In the genomic region with DNA sequence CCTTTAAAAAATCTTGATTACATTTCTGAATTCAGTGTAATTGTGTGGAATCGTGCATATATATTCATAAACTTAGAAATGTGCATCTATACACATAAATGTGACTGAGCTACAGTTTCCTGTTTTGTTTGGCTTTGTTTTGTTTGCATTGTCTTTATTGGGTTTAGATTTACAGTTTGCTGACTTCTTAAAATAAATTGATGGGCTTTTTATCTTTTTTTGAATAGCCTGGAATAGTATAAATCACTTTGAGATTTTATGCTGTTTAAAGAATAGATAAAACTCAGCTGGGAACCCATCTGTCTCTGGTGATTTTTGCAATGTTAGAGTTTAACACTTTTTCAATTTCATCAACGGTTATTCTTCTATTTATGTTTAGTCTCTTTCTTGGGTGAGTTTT, we compare ENCODE assay signal across 27 cellular contexts.
"Had no signal": no experiment of that assay in that cellular context is flagged by ENCODE, and none has a peak within 500 bp of the region (broad histone marks: within the 10 kb centered on the region; RNA-seq: fewer than 3 reads in every experiment).

No MANE protein-coding gene starts in this region.

- H3K9me3 ChIP-seq: stomach, suprapubic skin, testis, thoracic aorta, thyroid gland, tibial artery, tibial nerve, transverse colon, upper lobe of left lung, upper lobe of right lung, uterus, vagina had no signal

- H3K27me3 Mint-ChIP-seq: stimulated activated naive CD8-positive, alpha-beta T cell treated with anti-CD3 and anti-CD28 coated beads, Interleukin-15, amount 100 ng/mL, for 72 hours had no signal

- H3K36me3 Mint-ChIP-seq: stimulated activated memory B cell treated with anti-CD40 and anti-IgM and Interleukin-4, amounts not matched to agents 10 μg/mL and 1 μg/mL and 100 μg/mL, for 72 hours; stimulated activated naive B cell treated with anti-CD40 and anti-IgM and Interleukin-4, amounts not matched to agents 10 μg/mL and 1 μg/mL and 100 μg/mL, for 72 hours; type B pancreatic cell had no signal

- H3K27ac Mint-ChIP-seq: stimulated activated memory B cell treated with anti-CD40 and anti-IgM and Interleukin-4, amounts not matched to agents 10 μg/mL and 1 μg/mL and 100 μg/mL, for 72 hours; stimulated activated naive B cell treated with anti-CD40 and anti-IgM and Interleukin-4, amounts not matched to agents 10 μg/mL and 1 μg/mL and 100 μg/mL, for 72 hours; stimulated activated naive CD8-positive, alpha-beta T cell treated with anti-CD3 and anti-CD28 coated beads, Interleukin-15, amount 100 ng/mL, for 72 hours; stimulated activated naive CD8-positive, alpha-beta T cell treated with anti-CD3 and anti-CD28 coated beads, Interleukin-15, Interleukin-2, amounts not matched to agents 100 ng/mL and 50 ng/mL, for 24 hours; type B pancreatic cell had no signal

- DNase-seq: stimulated activated CD4-positive, alpha-beta T cell treated with anti-CD3 and anti-CD28 coated beads, Interleukin-2, amount 100 ng/mL, for 48 hours; stimulated activated CD4-positive, alpha-beta T cell treated with anti-CD3 and anti-CD28 coated beads, Interleukin-4, amount 100 ng/mL, for 1 hour; stimulated activated CD4-positive, alpha-beta T cell treated with anti-CD3 and anti-CD28 coated beads, Interleukin-4, amount 100 ng/mL, for 24 hours; stimulated activated CD4-positive, alpha-beta T cell treated with anti-CD3 and anti-CD28 coated beads, Interleukin-4, amount 100 ng/mL, for 4 hours; stimulated activated CD8-positive, alpha-beta memory T cell treated with anti-CD3 and anti-CD28 coated beads, Interleukin-4, amount 100 ng/mL, for 48 hours; stimulated activated naive B cell treated with anti-CD40 and anti-IgM and Interleukin-4, amounts not matched to agents 10 μg/mL and 1 μg/mL and 100 μg/mL, for 72 hours; stimulated activated naive CD4-positive, alpha-beta T cell; stimulated activated naive CD4-positive, alpha-beta T cell treated with Interleukin-2 at 50 U/mL for 16 hours; stimulated activated naive CD8-positive, alpha-beta T cell treated with anti-CD3 and anti-CD28 coated beads, Interleukin-15, amount 100 ng/mL, for 72 hours; stimulated activated naive CD8-positive, alpha-beta T cell treated with anti-CD3 and anti-CD28 coated beads, Interleukin-15, Interleukin-2, amounts not matched to agents 100 U/mL and 50 U/mL, for 24 hours; stomach; substantia nigra; testis; thyroid gland; tibial artery; transverse colon; trophoblast cell; upper lobe of left lung; upper lobe of right lung; uterus had no signal

- H3K4me3 Mint-ChIP-seq: stimulated activated memory B cell treated with anti-CD40 and anti-IgM and Interleukin-4, amounts not matched to agents 10 μg/mL and 1 μg/mL and 100 μg/mL, for 72 hours; stimulated activated naive B cell treated with anti-CD40 and anti-IgM and Interleukin-4, amounts not matched to agents 10 μg/mL and 1 μg/mL and 100 μg/mL, for 72 hours; stimulated activated naive CD8-positive, alpha-beta T cell treated with anti-CD3 and anti-CD28 coated beads, Interleukin-15, amount 100 ng/mL, for 72 hours; stimulated activated naive CD8-positive, alpha-beta T cell treated with anti-CD3 and anti-CD28 coated beads, Interleukin-15, Interleukin-2, amounts not matched to agents 100 ng/mL and 50 ng/mL, for 24 hours; type B pancreatic cell had no signal

- H3K4me1 ChIP-seq: stomach, suprapubic skin, testis, thyroid gland, tibial artery, tibial nerve, transverse colon, upper lobe of left lung, upper lobe of right lung, uterus, vagina had no signal

- H3K4me1 Mint-ChIP-seq: stimulated activated memory B cell treated with anti-CD40 and anti-IgM and Interleukin-4, amounts not matched to agents 10 μg/mL and 1 μg/mL and 100 μg/mL, for 72 hours; stimulated activated naive B cell treated with anti-CD40 and anti-IgM and Interleukin-4, amounts not matched to agents 10 μg/mL and 1 μg/mL and 100 μg/mL, for 72 hours; stimulated activated naive CD8-positive, alpha-beta T cell treated with anti-CD3 and anti-CD28 coated beads, Interleukin-15, amount 100 ng/mL, for 72 hours had no signal

- ATAC-seq: stimulated activated memory B cell treated with anti-CD40 and anti-IgM and Interleukin-4, amounts not matched to agents 10 μg/mL and 1 μg/mL and 100 μg/mL, for 72 hours; stimulated activated naive B cell treated with anti-CD40 and anti-IgM and Interleukin-4, amounts not matched to agents 10 μg/mL and 1 μg/mL and 100 μg/mL, for 72 hours; stimulated activated naive CD8-positive, alpha-beta T cell treated with anti-CD3 and anti-CD28 coated beads, Interleukin-15, amount 100 ng/mL, for 72 hours; stimulated activated naive CD8-positive, alpha-beta T cell treated with anti-CD3 and anti-CD28 coated beads, Interleukin-15, Interleukin-2, amounts not matched to agents 100 U/mL and 50 U/mL, for 24 hours; upper lobe of right lung had no signal

- H3K27ac ChIP-seq: stomach, suprapubic skin, testis, thoracic aorta, thyroid gland, tibial artery, tibial nerve, transverse colon, upper lobe of left lung, upper lobe of right lung, uterus, vagina had no signal

- H3K36me3 ChIP-seq: stomach, suprapubic skin, thoracic aorta, thyroid gland, tibial artery, tibial nerve, transverse colon, upper lobe of left lung, upper lobe of right lung, uterus, vagina had no signal

- H3K9me3 Mint-ChIP-seq: stimulated activated memory B cell treated with anti-CD40 and anti-IgM and Interleukin-4, amounts not matched to agents 10 μg/mL and 1 μg/mL and 100 μg/mL, for 72 hours; stimulated activated naive B cell treated with anti-CD40 and anti-IgM and Interleukin-4, amounts not matched to agents 10 μg/mL and 1 μg/mL and 100 μg/mL, for 72 hours; stimulated activated naive CD8-positive, alpha-beta T cell treated with anti-CD3 and anti-CD28 coated beads, Interleukin-15, amount 100 ng/mL, for 72 hours; stimulated activated naive CD8-positive, alpha-beta T cell treated with anti-CD3 and anti-CD28 coated beads, Interleukin-15, Interleukin-2, amounts not matched to agents 100 ng/mL and 50 ng/mL, for 24 hours; type B pancreatic cell had no signal

- H3K4me3 ChIP-seq: stomach, suprapubic skin, testis, thoracic aorta, thyroid gland, tibial artery, tibial nerve, transverse colon, upper lobe of left lung, upper lobe of right lung, uterus, vagina had no signal
